9 cellular contexts compared by ENCODE assay signal in the genomic region with DNA sequence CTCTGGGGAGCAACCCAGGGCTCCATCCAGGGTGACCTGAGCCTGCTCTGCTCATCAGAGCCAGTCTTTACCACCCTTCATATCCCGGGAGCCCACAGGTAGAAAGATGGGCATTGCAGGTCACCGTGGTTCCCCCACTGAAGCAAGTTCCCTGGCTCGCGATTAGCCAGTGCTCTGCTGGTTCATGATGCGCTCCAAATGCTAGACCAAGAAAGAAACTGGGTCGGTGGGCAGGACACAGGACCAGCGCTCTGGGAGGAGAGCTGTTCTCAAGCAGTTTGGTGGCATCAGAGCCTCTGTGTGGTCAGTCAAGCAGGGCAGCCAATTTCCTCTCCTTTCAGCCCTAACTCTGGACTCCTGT.
A peak's percentile ranks its signal among the peaks of the same experiment; 100 is the strongest.
DNase-seq lines count a peak whose midpoint lies in the region; ATAC-seq and TF ChIP-seq lines count a peak whose summit lies in the region.
"Had no signal": no experiment of that assay in that cellular context is flagged by ENCODE, and none has a peak within 500 bp of the region (broad histone marks: within the 10 kb centered on the region; RNA-seq: fewer than 3 reads in every experiment).

No MANE protein-coding gene starts in this region.

- 0 out of 2 replicates have a peak overlapping the region, but pooled peaks have one; percentile 37 for H3K27ac ChIP-seq in HUES64 (ENCODE audit: low read depth, low read length)
- H3K27ac ChIP-seq in brain microvascular endothelial cell: peak overlapping the region; percentile 98
- H3K27ac ChIP-seq in subcutaneous abdominal adipose tissue (ENCODE audit: low read depth, low read length): peak overlapping the region; percentile 92

- no peaks in the 10 kb centered on the region for H3K36me3 Mint-ChIP-seq in memory B cell
- H3K36me3 Mint-ChIP-seq: activated naive CD8-positive, alpha-beta T cell treated with anti-CD3 and anti-CD28 coated beads, Interleukin-2, amount 10 ng/mL, durations not matched to agents 7 days and 5 days had no signal

- H3K27me3 Mint-ChIP-seq in memory B cell: no peaks in the 10 kb centered on the region
- H3K27me3 Mint-ChIP-seq: activated naive CD8-positive, alpha-beta T cell treated with anti-CD3 and anti-CD28 coated beads, Interleukin-2, amount 10 ng/mL, durations not matched to agents 7 days and 5 days had no signal

- H3K9me3 ChIP-seq in HUES64 (ENCODE audit: insufficient read depth, low read depth, low read length) (no peaks in the 10 kb centered on the region), subcutaneous abdominal adipose tissue (ENCODE audit: control insufficient read depth in 5 of 5, low read length in 5 of 5) (no peaks in the 10 kb centered on the region)

- H3K9ac ChIP-seq in HUES64 (ENCODE audit: low read depth, low read length) (peak overlapping the region; percentile 4; the same call in 1 of the 2 replicates), subcutaneous abdominal adipose tissue (ENCODE audit: low read length in 5 of 5) (no peak overlapping the region)

- H3K4me3 Mint-ChIP-seq in memory B cell: no peak overlapping the region
- H3K4me3 Mint-ChIP-seq: activated naive CD8-positive, alpha-beta T cell treated with anti-CD3 and anti-CD28 coated beads, Interleukin-2, amount 10 ng/mL, durations not matched to agents 7 days and 5 days had no signal

- no peaks in the 10 kb centered on the region for H3K27me3 ChIP-seq in HUES64 (ENCODE audit: insufficient read depth, low read length)
- H3K27me3 ChIP-seq in brain microvascular endothelial cell (replicated peaks): no peaks in the 10 kb centered on the region
- H3K27me3 ChIP-seq in subcutaneous abdominal adipose tissue (ENCODE audit: control insufficient read depth in 5 of 5, insufficient read depth in 4 of 5, low read length in 5 of 5): no peaks in the 10 kb centered on the region

- in situ Hi-C loops in brain microvascular endothelial cell (cut with HindIII; ENCODE audit: low pct_ligation_motif_present, low sequenced_read_pairs): no loop called here

- H3K36me3 ChIP-seq in HUES64 (ENCODE audit: insufficient read depth, low read length): no peaks in the 10 kb centered on the region
- H3K36me3 ChIP-seq in brain microvascular endothelial cell (replicated peaks): no peaks in the 10 kb centered on the region
- H3K36me3 ChIP-seq in subcutaneous abdominal adipose tissue (ENCODE audit: control insufficient read depth in 5 of 5, insufficient read depth in 5 of 5, low read length in 5 of 5): no peaks in the 10 kb centered on the region

- H3K4me3 ChIP-seq in HUES64 (ENCODE audit: low read length) (no peak overlapping the region), brain microvascular endothelial cell (ENCODE audit: low read depth, low read length) (no peak overlapping the region), subcutaneous abdominal adipose tissue (ENCODE audit: low read depth in 1 of 5, low read length in 5 of 5) (peak overlapping the region in 3 of 5 donors; percentile 1 to 42 (median 29))

- H3K4me1 ChIP-seq in HUES64 (ENCODE audit: insufficient read depth, low read length): peaks cover 40% of the 10 kb centered on the region
- peaks cover 18 to 73% (median 56%) of the 10 kb centered on the region in 5 donors for H3K4me1 ChIP-seq in subcutaneous abdominal adipose tissue (ENCODE audit: control insufficient read depth in 5 of 5, insufficient read depth in 5 of 5, low read length in 5 of 5)

- peaks cover 31% of the 10 kb centered on the region for H3K4me1 Mint-ChIP-seq in memory B cell

- WGBS in HUES64: 67% methylated on average over 7 of the region's 7 CpGs

- ATAC-seq in memory B cell (ENCODE audit: low read depth) (no peak), GM18868 (IDR thresholded peaks at IDR 0.05; ENCODE audit: unreplicated experiment) (no peak)

- peak overlapping the region; percentile 41 for H3K27ac Mint-ChIP-seq in memory B cell
- H3K27ac Mint-ChIP-seq: activated naive CD8-positive, alpha-beta T cell treated with anti-CD3 and anti-CD28 coated beads, Interleukin-2, amount 10 ng/mL, durations not matched to agents 7 days and 5 days had no signal

- DNase-seq in brain microvascular endothelial cell: no peak
- DNase-seq in memory B cell (ENCODE audit: low spot score in 2 of 2): no peak
- no peak for DNase-seq in NCI-H526 treated with DMSO at 0.1 percent for 48 hours (lab: John Stamatoyannopoulos, UW)
- DNase-seq in HCEC 1CT: no peak
- DNase-seq: activated naive CD8-positive, alpha-beta T cell treated with anti-CD3 and anti-CD28 coated beads, Interleukin-2, amount 10 ng/mL, durations not matched to agents 7 days and 5 days; KG1 had no signal

- no peak for TF ChIP-seq CTCF in brain microvascular endothelial cell (IDR thresholded peaks at IDR 0.05; ENCODE audit: low read depth, low read length, missing control alignments)

- H3K9me3 Mint-ChIP-seq in memory B cell: no peaks in the 10 kb centered on the region
- H3K9me3 Mint-ChIP-seq: activated naive CD8-positive, alpha-beta T cell treated with anti-CD3 and anti-CD28 coated beads, Interleukin-2, amount 10 ng/mL, durations not matched to agents 7 days and 5 days had no signal

Comparison
In these comparisons a context has a peak if more than half of its experiments do, and no peak if none do; other contexts are left out.
1. H3K27ac ChIP-seq: peak in every context shown above with its lines; median percentile 98 in brain microvascular endothelial cell; 92 in subcutaneous abdominal adipose tissue; 37 in HUES64.
2. H3K4me3 ChIP-seq: peak in subcutaneous abdominal adipose tissue (3 of 5); none in HUES64 (single experiment) and brain microvascular endothelial cell (single experiment).